ENCODE assay signal across 14 cellular contexts in genomic region chr13:32429406-32429909, GRCh38. TPM values are rescaled to one million over a fixed set of nuclear protein-coding genes. Genes with fewer than 3 reads are reported as not detected.
DNase-seq lines count a peak whose midpoint lies in the region; ATAC-seq, FAIRE-seq and TF ChIP-seq lines count a peak whose summit lies in the region.
"Had no signal": no experiment of that assay in that cellular context is flagged by ENCODE, and none has a peak within 500 bp of the region (broad histone marks: within the 10 kb centered on the region; RNA-seq: fewer than 3 reads in every experiment).

No MANE protein-coding gene starts in this region.

- H3K36me3 Mint-ChIP-seq in activated CD4-positive, alpha-beta memory T cell treated with anti-CD3 and anti-CD28 coated beads for 36 hours: peaks cover 15% of the 10 kb centered on the region
- H3K36me3 Mint-ChIP-seq in activated CD4-positive, alpha-beta memory T cell treated with anti-CD3 and anti-CD28 coated beads, Interleukin-2, amount 10 ng/mL, durations not matched to agents 7 days and 5 days (ENCODE audit: low read depth): peaks cover 22% of the 10 kb centered on the region
- H3K36me3 Mint-ChIP-seq in T-helper 17 cell (ENCODE audit: low read depth): peaks cover 2% of the 10 kb centered on the region

- peak overlapping the region; percentile 92 for H3K27ac Mint-ChIP-seq in activated CD4-positive, alpha-beta memory T cell treated with anti-CD3 and anti-CD28 coated beads for 36 hours
- H3K27ac Mint-ChIP-seq in activated CD4-positive, alpha-beta memory T cell treated with anti-CD3 and anti-CD28 coated beads, Interleukin-2, amount 10 ng/mL, durations not matched to agents 7 days and 5 days: no peak overlapping the region
- H3K27ac Mint-ChIP-seq in T-helper 17 cell: peak overlapping the region; percentile 96

- 96% methylated on average over 6 of the region's 6 CpGs for WGBS in HepG2 (ENCODE audit: low lambda C conversion rate)
- WGBS in testis, 2 donors: 87 to 92% methylated on average over 6 of the region's 6 CpGs

- POLR2A ChIA-PET in activated CD4-positive, alpha-beta memory T cell treated with anti-CD3 and anti-CD28 coated beads for 36 hours (lab: Charles Lee): interaction anchor here (5.3 kb wide), 1 partner anchor 114 kb away, joined by 38 read pairs; the partner anchor contains the start of genes BRCA2 and ZAR1L
- POLR2A ChIA-PET in activated CD4-positive, alpha-beta memory T cell treated with anti-CD3 and anti-CD28 coated beads, Interleukin-2, amount 10 ng/mL, durations not matched to agents 7 days and 5 days (lab: Charles Lee): interaction anchor here (1.7 to 5.6 kb wide), 3 partner anchors 13 to 113 kb away, joined by 3 to 121 read pairs (median 5); partner anchors contain the start of genes BRCA2 and ZAR1L
- POLR2A ChIA-PET in HepG2 (lab: Yijun Ruan, JAX): interaction anchor here (1.5 to 2.7 kb wide), 5 partner anchors 10 to 174 kb away, joined by 10 to 19 read pairs (median 11); partner anchors contain the start of genes BRCA2, N4BP2L2 and ZAR1L

- TF ChIP-seq POLR2A in HepG2 (IDR thresholded peaks at IDR 0.05; ENCODE audit: insufficient read depth in 1 of 2, low read depth in 2 of 2, low read length in 2 of 2) (no peak), testis (IDR thresholded peaks at IDR 0.05) (no peak)

- no peak overlapping the region for H3K4me3 Mint-ChIP-seq in activated CD4-positive, alpha-beta memory T cell treated with anti-CD3 and anti-CD28 coated beads for 36 hours
- no peak overlapping the region for H3K4me3 Mint-ChIP-seq in activated CD4-positive, alpha-beta memory T cell treated with anti-CD3 and anti-CD28 coated beads, Interleukin-2, amount 10 ng/mL, durations not matched to agents 7 days and 5 days
- H3K4me3 Mint-ChIP-seq in T-helper 17 cell: no peak overlapping the region

- TF ChIP-seq EP300 in HepG2 (IDR thresholded peaks at IDR 0.05; ENCODE audit: low read depth in 2 of 2, low read length in 2 of 2): no peak
- no peak for TF ChIP-seq EP300 in HepG2 (CRISPR knock-in tag; IDR thresholded peaks at IDR 0.05; ENCODE audit: borderline replicate concordance)

- no peaks in the 10 kb centered on the region for H3K27me3 Mint-ChIP-seq in activated CD4-positive, alpha-beta memory T cell treated with anti-CD3 and anti-CD28 coated beads for 36 hours
- no peaks in the 10 kb centered on the region for H3K27me3 Mint-ChIP-seq in activated CD4-positive, alpha-beta memory T cell treated with anti-CD3 and anti-CD28 coated beads, Interleukin-2, amount 10 ng/mL, durations not matched to agents 7 days and 5 days
- no peaks in the 10 kb centered on the region for H3K27me3 Mint-ChIP-seq in T-helper 17 cell
- H3K27me3 Mint-ChIP-seq: activated CD4-positive, alpha-beta T cell treated with anti-CD3 and anti-CD28 coated beads, Interleukin-2, amount 10 ng/mL, durations not matched to agents 24 days and 14 days had no signal

- H3K4me1 ChIP-seq in HepG2 (ENCODE audit: insufficient read depth, low read length): peaks cover 51% of the 10 kb centered on the region
- peaks cover 2 to 38% (median 28%) of the 10 kb centered on the region in 5 donors for H3K4me1 ChIP-seq in subcutaneous abdominal adipose tissue (ENCODE audit: control insufficient read depth in 5 of 5, insufficient read depth in 5 of 5, low read length in 5 of 5)
- H3K4me1 ChIP-seq in testis: peaks cover 7% of the 10 kb centered on the region
- H3K4me1 ChIP-seq: A549 had no signal

- H2AFZ ChIP-seq in HepG2 (ENCODE audit: low read length): no peak overlapping the region

- H3K4me3 ChIP-seq in HepG2 (replicated peaks in 1 of 3; ENCODE audit: insufficient read depth in 1 of 3, low read depth in 2 of 3, low read length in 3 of 3) (no peak overlapping the region), subcutaneous abdominal adipose tissue (ENCODE audit: low read depth in 1 of 5, low read length in 5 of 5) (no peak overlapping the region), testis (no peak overlapping the region)
- H3K4me3 ChIP-seq: A549 had no signal

- TF ChIP-seq RAD21 in HepG2 (CRISPR knock-in tag; IDR thresholded peaks at IDR 0.05): no peak

- H3K9me3 Mint-ChIP-seq in activated CD4-positive, alpha-beta memory T cell treated with anti-CD3 and anti-CD28 coated beads for 36 hours: no peaks in the 10 kb centered on the region
- no peaks in the 10 kb centered on the region for H3K9me3 Mint-ChIP-seq in activated CD4-positive, alpha-beta memory T cell treated with anti-CD3 and anti-CD28 coated beads, Interleukin-2, amount 10 ng/mL, durations not matched to agents 7 days and 5 days
- H3K9me3 Mint-ChIP-seq: activated CD4-positive, alpha-beta T cell treated with anti-CD3 and anti-CD28 coated beads, Interleukin-2, amount 10 ng/mL, durations not matched to agents 24 days and 14 days had no signal

- H3K27ac ChIP-seq in HepG2 (ENCODE audit: extremely low read length, insufficient read depth, low read length) (peak overlapping the region; percentile 94), subcutaneous abdominal adipose tissue (ENCODE audit: low read depth, low read length) (peak overlapping the region; percentile 85), testis (peak overlapping the region in 1 of 2 donors; percentile 94)
- H3K27ac ChIP-seq: A549 had no signal

- intact Hi-C loops in activated CD4-positive, alpha-beta memory T cell treated with anti-CD3 and anti-CD28 coated beads for 36 hours (cut with micrococcal nuclease): loop anchor here (5.0 kb wide), 4 partner anchors 223 to 1812 kb away; partner anchors contain the start of gene USPL1
- intact Hi-C loops in HepG2 (cut with micrococcal nuclease; ENCODE audit: unreplicated experiment): loop anchor here (2.0 to 10.0 kb wide), 2 partner anchors 13 to 105 kb away; partner anchors contain the start of gene N4BP2L2
- intact Hi-C loops in testis (cut with DNase I; ENCODE audit: low total_unique reads): no loop called here

- peaks cover 26% of the 10 kb centered on the region for H3K4me1 Mint-ChIP-seq in activated CD4-positive, alpha-beta memory T cell treated with anti-CD3 and anti-CD28 coated beads for 36 hours (ENCODE audit: low read depth)
- H3K4me1 Mint-ChIP-seq in activated CD4-positive, alpha-beta memory T cell treated with anti-CD3 and anti-CD28 coated beads, Interleukin-2, amount 10 ng/mL, durations not matched to agents 7 days and 5 days: peaks cover 33% of the 10 kb centered on the region
- peaks cover 26% of the 10 kb centered on the region for H3K4me1 Mint-ChIP-seq in T-helper 17 cell

- BruUV-seq in HepG2 (replicated peaks; lab: Mats Ljungman, UMichigan): no TSS peak

- H3K4me2 ChIP-seq in HepG2 (ENCODE audit: low read depth, low read length): no peak overlapping the region
- H3K4me2 ChIP-seq: A549 had no signal

- no peak for TF ChIP-seq CTCF in HepG2 (CRISPR knock-in tag; IDR thresholded peaks at IDR 0.05)
- TF ChIP-seq CTCF in testis (IDR thresholded peaks at IDR 0.05): no peak

- peaks cover 27% of the 10 kb centered on the region for H3K79me2 ChIP-seq in HepG2 (ENCODE audit: insufficient read depth, low read length)

- H3K27me3 ChIP-seq in HepG2 (ENCODE audit: control insufficient read depth in 1 of 2, insufficient read depth in 2 of 2, low read length in 2 of 2): no peaks in the 10 kb centered on the region; a peak in 1 of 5 replicates
- H3K27me3 ChIP-seq in subcutaneous abdominal adipose tissue (ENCODE audit: control insufficient read depth in 5 of 5, insufficient read depth in 4 of 5, low read length in 5 of 5): no peaks in the 10 kb centered on the region
- H3K27me3 ChIP-seq in testis: no peaks in the 10 kb centered on the region

- H4K20me1 ChIP-seq in HepG2 (ENCODE audit: insufficient read depth, low read length): peaks cover 18% of the 10 kb centered on the region; the same call in 1 of the 2 replicates

- H3K9ac ChIP-seq in HepG2 (ENCODE audit: insufficient read depth, low read depth, low read length) (peak overlapping the region; percentile 89; the same call in 1 of the 2 replicates), subcutaneous abdominal adipose tissue (ENCODE audit: low read length in 5 of 5) (no peak overlapping the region)

- no peak for FAIRE-seq in HepG2 (lab: Jason Lieb, UNC)
- FAIRE-seq: A549, endometrium had no signal

- CTCF ChIA-PET in activated CD4-positive, alpha-beta memory T cell treated with anti-CD3 and anti-CD28 coated beads for 36 hours (lab: Charles Lee): interaction anchor here (1.0 to 1.5 kb wide), 4 partner anchors 10 to 152 kb away, joined by 3 to 6 read pairs (median 6); no protein-coding TSS in a partner anchor
- CTCF ChIA-PET in activated CD4-positive, alpha-beta memory T cell treated with anti-CD3 and anti-CD28 coated beads, Interleukin-2, amount 10 ng/mL, durations not matched to agents 7 days and 5 days (lab: Charles Lee): interaction anchor here (1.4 kb wide), 1 partner anchor 221 kb away, joined by 4 read pairs; no protein-coding TSS in a partner anchor
- CTCF ChIA-PET in HepG2 (lab: Yijun Ruan, JAX; ENCODE audit: low intra/inter-chr PET ratio, low total read pairs): no interaction called here

- no peaks in the 10 kb centered on the region for H3K9me3 ChIP-seq in T-helper 17 cell (ENCODE audit: control insufficient read depth, low read length, poor library complexity, severe bottlenecking)
- no peaks in the 10 kb centered on the region for H3K9me3 ChIP-seq in HepG2 (ENCODE audit: low read length)
- no peaks in the 10 kb centered on the region for H3K9me3 ChIP-seq in subcutaneous abdominal adipose tissue (ENCODE audit: control insufficient read depth in 5 of 5, low read length in 5 of 5)
- H3K9me3 ChIP-seq in testis: no peaks in the 10 kb centered on the region
- H3K9me3 ChIP-seq: A549 had no signal

- no peak for ATAC-seq in T-helper 17 cell
- no peak for ATAC-seq in HepG2
- ATAC-seq in HG03565 (IDR thresholded peaks at IDR 0.05; ENCODE audit: unreplicated experiment): no peak
- no peak for ATAC-seq in GM18498 (IDR thresholded peaks at IDR 0.05; ENCODE audit: unreplicated experiment)
- ATAC-seq: A549 had no signal

- in situ Hi-C loops in HepG2 (cut with HindIII; ENCODE audit: extremely low pct_ligation_motif_present, low pct_unique_long_range_greater_than_20kb): loop anchor here (25.0 kb wide), 1 partner anchor 392 kb away; the partner anchor contains the start of gene FRY

- no peak for DNase-seq in activated CD4-positive, alpha-beta memory T cell treated with anti-CD3 and anti-CD28 coated beads for 36 hours
- DNase-seq in activated CD4-positive, alpha-beta memory T cell treated with anti-CD3 and anti-CD28 coated beads, Interleukin-2, amount 10 ng/mL, durations not matched to agents 7 days and 5 days: no peak
- DNase-seq in T-helper 17 cell: no peak
- no peak for DNase-seq in HepG2 (ENCODE audit: low spot score)
- no peak for DNase-seq in testis
- DNase-seq: activated CD4-positive, alpha-beta T cell treated with anti-CD3 and anti-CD28 coated beads, Interleukin-2, amount 10 ng/mL, durations not matched to agents 24 days and 14 days; activated effector memory CD4-positive, alpha-beta T cell treated with Interleukin-2 at 50 U/mL for 16 hours; islet precursor cell; NCI-H1417 treated with DMSO at 0.1 percent for 48 hours had no signal

- H3K36me3 ChIP-seq in HepG2 (replicated peaks in 1 of 2; ENCODE audit: control insufficient read depth in 1 of 2, insufficient read depth in 2 of 2, low read length in 2 of 2) (no peaks in the 10 kb centered on the region; a peak in 1 of 5 replicates), subcutaneous abdominal adipose tissue (ENCODE audit: control insufficient read depth in 5 of 5, insufficient read depth in 5 of 5, low read length in 5 of 5) (peaks cover 0 to 3% (median 0%) of the 10 kb centered on the region in 5 donors), testis (ENCODE audit: low read depth, missing control alignments) (no peaks in the 10 kb centered on the region)

RNA-seq across cellular contexts. Expression of gene N4BP2L1, which starts 1.5 kb away (rescaled TPM):
- total RNA-seq in activated CD4-positive, alpha-beta memory T cell treated with anti-CD3 and anti-CD28 coated beads for 36 hours: 10 to 100 TPM; 22.1 to 24.0 TPM
- 10 to 100 TPM; 29.9 to 33.8 TPM for total RNA-seq in activated CD4-positive, alpha-beta memory T cell treated with anti-CD3 and anti-CD28 coated beads, Interleukin-2, amount 10 ng/mL, durations not matched to agents 7 days and 5 days
- total RNA-seq in T-helper 17 cell (10 to 100 TPM; 37.8 to 45.9 TPM), HepG2 (2016; rRNA removed; fragmentation: Illumina TruSeq; extraction: Trizol) (11.8 and 13.2 TPM in 2 replicates), testis (10 to 100 TPM; 12.8 to 13.6 TPM)
- total RNA-seq in HepG2 (2016; cell fraction: cytosol; rRNA removed; fragmentation: Illumina TruSeq; extraction: Trizol; ENCODE audit: low read depth): 3.8 and 4.6 TPM in 2 replicates
- total RNA-seq in HepG2 (2016; cell fraction: insoluble cytoplasmic fraction; rRNA removed; fragmentation: Illumina TruSeq; extraction: Trizol): 11.6 and 12.8 TPM in 2 replicates
- 8.3 and 8.8 TPM in 2 replicates for total RNA-seq in HepG2 (2016; cell fraction: membrane; rRNA removed; fragmentation: Illumina TruSeq; extraction: Trizol)
- total RNA-seq in HepG2 (2016; cell fraction: nucleus; rRNA removed; fragmentation: Illumina TruSeq; extraction: Trizol): 13.1 and 18.3 TPM in 2 replicates
- polyA plus RNA-seq in HepG2 (2011; rRNA removed) (30.4 and 34.5 TPM in 2 replicates), testis (ENCODE audit: insufficient read depth, low read depth, low replicate concordance) (8.3 TPM)
- 15.0 and 21.1 TPM in 2 replicates for polyA plus RNA-seq in HepG2 (2011; cell fraction: cytosol; rRNA removed)
- polyA plus RNA-seq in HepG2 (2011; cell fraction: nucleus; rRNA removed): 27.0 and 36.1 TPM in 2 replicates
- 30.9 and 33.4 TPM in 2 replicates for polyA plus RNA-seq in HepG2 (2012)
- polyA plus RNA-seq in HepG2 (2016; cell fraction: cytosol; fragmentation: Illumina TruSeq; extraction: Trizol; ENCODE audit: low read depth): 3.5 and 4.7 TPM in 2 replicates
- polyA plus RNA-seq in HepG2 (2016; cell fraction: insoluble cytoplasmic fraction; fragmentation: Illumina TruSeq; extraction: Trizol; ENCODE audit: low read depth): 13.1 and 14.1 TPM in 2 replicates
- 9.2 and 9.4 TPM in 2 replicates for polyA plus RNA-seq in HepG2 (2016; cell fraction: membrane; fragmentation: Illumina TruSeq; extraction: Trizol; ENCODE audit: low read depth)
- polyA plus RNA-seq in HepG2 (2016; cell fraction: nucleus; fragmentation: Illumina TruSeq; extraction: Trizol; ENCODE audit: insufficient read depth, low read depth): 29.5 and 35.4 TPM in 2 replicates
- polyA minus RNA-seq in HepG2 (2011; rRNA and poly(A)+ RNA removed; ENCODE audit: low replicate concordance): 8.4 TPM in 1 of 2 replicates, not detected in the other
- polyA minus RNA-seq in HepG2 (2011; cell fraction: cytosol; rRNA and poly(A)+ RNA removed): 11.7 and 12.8 TPM in 2 replicates
- polyA minus RNA-seq in HepG2 (2011; cell fraction: nucleus; rRNA and poly(A)+ RNA removed): 45.6 and 48.0 TPM in 2 replicates
